10 cellular contexts compared by ENCODE assay signal in genomic region chrX:78658851-78659744, GRCh38. TPM values are rescaled to one million over a fixed set of nuclear protein-coding genes. Genes with fewer than 3 reads are reported as not detected.
A peak's percentile ranks its signal among the peaks of the same experiment; 100 is the strongest.
DNase-seq lines count a peak whose midpoint lies in the region; ATAC-seq and TF ChIP-seq lines count a peak whose summit lies in the region.
"Had no signal": no experiment of that assay in that cellular context is flagged by ENCODE, and none has a peak within 500 bp of the region (broad histone marks: within the 10 kb centered on the region; RNA-seq: fewer than 3 reads in every experiment).

Gene RTL3, minus strand, starts transcription at chrX:78659328. Its CDS starts 908 bp downstream, at chrX:78658420.

- DNase-seq in RWPE1 (ENCODE audit: low spot score) (no peak), MM.1S (no peak)
- DNase-seq: erythroblast had no signal

- H2AFZ ChIP-seq in Loucy (ENCODE audit: low read length) (peak within 1 kb of the TSS; percentile 49; the same call in 1 of the 2 replicates), MM.1S (ENCODE audit: low read length) (no peak within 1 kb of the TSS)

- H3K27me3 ChIP-seq in Loucy (ENCODE audit: insufficient read depth, low read length, poor library complexity, severe bottlenecking) (no peaks in the 10 kb centered on the region), skeletal muscle satellite cell (ENCODE audit: control insufficient read depth, insufficient read depth, low read length) (no peaks in the 10 kb centered on the region), MM.1S (replicated peaks; ENCODE audit: insufficient read depth, low read length) (no peaks in the 10 kb centered on the region)

- ATAC-seq in GM18867 (IDR thresholded peaks at IDR 0.05; ENCODE audit: unreplicated experiment) (peak; percentile 46), GM21360 (IDR thresholded peaks at IDR 0.05; ENCODE audit: unreplicated experiment) (no peak)
- ATAC-seq in stimulated activated memory B cell treated with anti-CD40 and anti-IgM and Interleukin-4, amounts not matched to agents 10 μg/mL and 1 μg/mL and 100 μg/mL, for 72 hours = no peak

- H3K4me1 ChIP-seq in Loucy (ENCODE audit: insufficient read depth, low read length, poor library complexity, severe bottlenecking) = peaks cover 43% of the 10 kb centered on the region
- H3K4me1 ChIP-seq in skeletal muscle satellite cell (ENCODE audit: control insufficient read depth, insufficient read depth, low read length) = peaks cover 22% of the 10 kb centered on the region
- H3K4me1 ChIP-seq in MM.1S (ENCODE audit: low read length) = peaks cover 14% of the 10 kb centered on the region

- CTCF ChIA-PET in RWPE1 (lab: Yijun Ruan, JAX) = no interaction called here

- H3K9me2 ChIP-seq in Loucy (replicated peaks; ENCODE audit: low read depth, low read length) = no peaks in the 10 kb centered on the region
- no peaks in the 10 kb centered on the region for H3K9me2 ChIP-seq in MM.1S (replicated peaks; ENCODE audit: insufficient read depth, low read length)

- TF ChIP-seq CTCF in Loucy (conservative IDR thresholded peaks at IDR 0.05; ENCODE audit: low read length) (no peak), RWPE1 (conservative IDR thresholded peaks at IDR 0.05; ENCODE audit: low read depth) (no peak), MM.1S (IDR thresholded peaks at IDR 0.05; ENCODE audit: low read length) (no peak)

- H3K27ac ChIP-seq in RWPE1 = no peak within 1 kb of the TSS
- no peak within 1 kb of the TSS for H3K27ac ChIP-seq in MM.1S (ENCODE audit: low read length)

- H3K9ac ChIP-seq in Loucy (ENCODE audit: low read depth, low read length, poor library complexity, severe bottlenecking) (no peak within 1 kb of the TSS), skeletal muscle satellite cell (ENCODE audit: low read depth, low read length) (peak within 1 kb of the TSS; percentile 70), MM.1S (ENCODE audit: low read length) (no peak within 1 kb of the TSS)

- H3K4me2 ChIP-seq in Loucy (ENCODE audit: low read depth, low read length, poor library complexity, severe bottlenecking) (no peak within 1 kb of the TSS), skeletal muscle satellite cell (ENCODE audit: low read length) (peak within 1 kb of the TSS; percentile 51), MM.1S (ENCODE audit: low read depth, low read length) (no peak within 1 kb of the TSS; the same call in 1 of the 2 replicates)

- H3K4me1 Mint-ChIP-seq in dendritic cell treated with granulocyte-macrophage colony-stimulating factor and Interleukin-4, amounts not matched to agents 40 ng/mL and 50 ng/mL, for 4 days (ENCODE audit: low read depth) = peaks cover 21% of the 10 kb centered on the region
- peaks cover 13% of the 10 kb centered on the region for H3K4me1 Mint-ChIP-seq in stimulated activated memory B cell treated with anti-CD40 and anti-IgM and Interleukin-4, amounts not matched to agents 10 μg/mL and 1 μg/mL and 100 μg/mL, for 72 hours

- H3K9me3 ChIP-seq in Loucy (ENCODE audit: insufficient read depth, low read depth, low read length) (no peaks in the 10 kb centered on the region), skeletal muscle satellite cell (replicated peaks; ENCODE audit: low read length) (no peaks in the 10 kb centered on the region), MM.1S (replicated peaks; ENCODE audit: insufficient read depth, low read length) (no peaks in the 10 kb centered on the region)

- POLR2A ChIA-PET in RWPE1 (lab: Yijun Ruan, JAX; ENCODE audit: low non-redundant PET) = no interaction called here

- H3K4me3 ChIP-seq in Loucy (ENCODE audit: low read length, poor library complexity, severe bottlenecking) (no peak within 1 kb of the TSS), skeletal muscle satellite cell (ENCODE audit: low read length) (no peak within 1 kb of the TSS), MM.1S (ENCODE audit: low read length) (no peak within 1 kb of the TSS)

- H3K36me3 Mint-ChIP-seq in dendritic cell treated with granulocyte-macrophage colony-stimulating factor and Interleukin-4, amounts not matched to agents 40 ng/mL and 50 ng/mL, for 4 days (ENCODE audit: low read depth) = no peaks in the 10 kb centered on the region
- H3K36me3 Mint-ChIP-seq in stimulated activated memory B cell treated with anti-CD40 and anti-IgM and Interleukin-4, amounts not matched to agents 10 μg/mL and 1 μg/mL and 100 μg/mL, for 72 hours = no peaks in the 10 kb centered on the region

- H3K4me3 Mint-ChIP-seq in dendritic cell treated with granulocyte-macrophage colony-stimulating factor and Interleukin-4, amounts not matched to agents 40 ng/mL and 50 ng/mL, for 4 days = peak within 1 kb of the TSS; percentile 45
- H3K4me3 Mint-ChIP-seq in stimulated activated memory B cell treated with anti-CD40 and anti-IgM and Interleukin-4, amounts not matched to agents 10 μg/mL and 1 μg/mL and 100 μg/mL, for 72 hours = no peak within 1 kb of the TSS

- no peaks in the 10 kb centered on the region for H3K9me3 Mint-ChIP-seq in dendritic cell treated with granulocyte-macrophage colony-stimulating factor and Interleukin-4, amounts not matched to agents 40 ng/mL and 50 ng/mL, for 4 days
- no peaks in the 10 kb centered on the region for H3K9me3 Mint-ChIP-seq in stimulated activated memory B cell treated with anti-CD40 and anti-IgM and Interleukin-4, amounts not matched to agents 10 μg/mL and 1 μg/mL and 100 μg/mL, for 72 hours

- intact Hi-C loops in dendritic cell treated with granulocyte-macrophage colony-stimulating factor and Interleukin-4, amounts not matched to agents 40 ng/mL and 50 ng/mL, for 4 days (cut with micrococcal nuclease) = no loop called here

- no peaks in the 10 kb centered on the region for H4K20me1 ChIP-seq in Loucy (ENCODE audit: insufficient read depth, low read length, poor library complexity, severe bottlenecking)
- H4K20me1 ChIP-seq in MM.1S (ENCODE audit: insufficient read depth, low read length) = no peaks in the 10 kb centered on the region

- no peaks in the 10 kb centered on the region for H3F3A ChIP-seq in Loucy (ENCODE audit: low read depth)
- no peaks in the 10 kb centered on the region for H3F3A ChIP-seq in MM.1S (ENCODE audit: insufficient read depth, low read length)

- H3K27ac Mint-ChIP-seq in dendritic cell treated with granulocyte-macrophage colony-stimulating factor and Interleukin-4, amounts not matched to agents 40 ng/mL and 50 ng/mL, for 4 days = peak within 1 kb of the TSS; percentile 71
- H3K27ac Mint-ChIP-seq in stimulated activated memory B cell treated with anti-CD40 and anti-IgM and Interleukin-4, amounts not matched to agents 10 μg/mL and 1 μg/mL and 100 μg/mL, for 72 hours = no peak within 1 kb of the TSS

- no peaks in the 10 kb centered on the region for H3K79me2 ChIP-seq in Loucy (ENCODE audit: insufficient read depth, low read length)
- no peaks in the 10 kb centered on the region for H3K79me2 ChIP-seq in MM.1S (ENCODE audit: low read length)

- H3K36me3 ChIP-seq in Loucy (ENCODE audit: insufficient read depth, low read length) = no peaks in the 10 kb centered on the region
- H3K36me3 ChIP-seq in skeletal muscle satellite cell (ENCODE audit: insufficient read depth, low read length) = no peaks in the 10 kb centered on the region
- H3K36me3 ChIP-seq in MM.1S (replicated peaks; ENCODE audit: insufficient read depth, low read length) = no peaks in the 10 kb centered on the region

- no peaks in the 10 kb centered on the region for H3K27me3 Mint-ChIP-seq in dendritic cell treated with granulocyte-macrophage colony-stimulating factor and Interleukin-4, amounts not matched to agents 40 ng/mL and 50 ng/mL, for 4 days
- no peaks in the 10 kb centered on the region for H3K27me3 Mint-ChIP-seq in stimulated activated memory B cell treated with anti-CD40 and anti-IgM and Interleukin-4, amounts not matched to agents 10 μg/mL and 1 μg/mL and 100 μg/mL, for 72 hours

RNA-seq across cellular contexts. Expression of gene RTL3, which starts in this region (rescaled TPM):
- total RNA-seq in skeletal muscle satellite cell (2012; rRNA removed) = under 0.01 and 0.25 TPM in 2 replicates
- total RNA-seq: mononuclear cell had no signal
